ENCODE assay signal across 1 cellular context in genomic region chr6:36364669-36365479, GRCh38.
TF ChIP-seq lines count a peak whose summit lies in the region.

No MANE protein-coding gene starts in this region.

TF ChIP-seq in A549, 52 proteins besides CTCF, POLR2A, EP300 and RAD21 (continued from another document):
- TF ChIP-seq MYC (IDR thresholded peaks at IDR 0.05; ENCODE audit: borderline replicate concordance, low read length), result no peak
- TF ChIP-seq TFCP2L1 (CRISPR knock-in tag; IDR thresholded peaks at IDR 0.05), result no peak
- TF ChIP-seq, protein P1, sequence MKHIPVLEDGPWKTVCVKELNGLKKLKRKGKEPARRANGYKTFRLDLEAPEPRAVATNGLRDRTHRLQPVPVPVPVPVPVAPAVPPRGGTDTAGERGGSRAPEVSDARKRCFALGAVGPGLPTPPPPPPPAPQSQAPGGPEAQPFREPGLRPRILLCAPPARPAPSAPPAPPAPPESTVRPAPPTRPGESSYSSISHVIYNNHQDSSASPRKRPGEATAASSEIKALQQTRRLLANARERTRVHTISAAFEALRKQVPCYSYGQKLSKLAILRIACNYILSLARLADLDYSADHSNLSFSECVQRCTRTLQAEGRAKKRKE (CRISPR knock-in tag; IDR thresholded peaks at IDR 0.05; ENCODE audit: low read depth), result no peak
- TF ChIP-seq, protein P2, sequence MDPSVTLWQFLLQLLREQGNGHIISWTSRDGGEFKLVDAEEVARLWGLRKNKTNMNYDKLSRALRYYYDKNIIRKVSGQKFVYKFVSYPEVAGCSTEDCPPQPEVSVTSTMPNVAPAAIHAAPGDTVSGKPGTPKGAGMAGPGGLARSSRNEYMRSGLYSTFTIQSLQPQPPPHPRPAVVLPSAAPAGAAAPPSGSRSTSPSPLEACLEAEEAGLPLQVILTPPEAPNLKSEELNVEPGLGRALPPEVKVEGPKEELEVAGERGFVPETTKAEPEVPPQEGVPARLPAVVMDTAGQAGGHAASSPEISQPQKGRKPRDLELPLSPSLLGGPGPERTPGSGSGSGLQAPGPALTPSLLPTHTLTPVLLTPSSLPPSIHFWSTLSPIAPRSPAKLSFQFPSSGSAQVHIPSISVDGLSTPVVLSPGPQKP (IDR thresholded peaks at IDR 0.05; ENCODE audit: low read depth, low read length), result no peak
- TF ChIP-seq ZNF302 (CRISPR knock-in tag; IDR thresholded peaks at IDR 0.05), result no peak
- TF ChIP-seq NR3C1 (IDR thresholded peaks at IDR 0.05), result no peak
- TF ChIP-seq FOXS1 (CRISPR knock-in tag; IDR thresholded peaks at IDR 0.05), result no peak
